ENCODE assay signal across 20 cellular contexts in the genomic region with DNA sequence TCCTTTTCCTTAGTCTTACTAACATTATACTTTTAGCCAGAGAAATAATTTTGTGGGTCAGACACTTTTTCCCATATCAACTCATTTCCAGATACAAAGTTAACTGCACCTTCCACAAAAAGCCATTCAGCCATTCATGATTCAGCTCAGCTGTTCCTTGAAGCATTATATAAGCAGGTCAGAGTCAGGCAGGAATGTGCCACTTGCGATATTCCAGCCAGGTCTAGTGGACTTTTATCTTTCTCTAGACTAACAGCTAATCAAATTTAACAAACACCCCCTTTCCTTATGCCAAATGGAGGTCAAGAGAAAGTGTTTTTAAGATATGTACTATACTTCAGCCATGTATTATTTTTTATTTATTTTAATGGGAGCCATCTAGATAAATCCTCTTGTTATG.
DNase-seq lines count a peak whose midpoint lies in the region; ATAC-seq, FAIRE-seq and TF ChIP-seq lines count a peak whose summit lies in the region.
"Had no signal": no experiment of that assay in that cellular context is flagged by ENCODE, and none has a peak within 500 bp of the region (broad histone marks: within the 10 kb centered on the region; RNA-seq: fewer than 3 reads in every experiment).

No MANE protein-coding gene starts in this region.

- no peak overlapping the region for H4K12ac ChIP-seq in trophoblast cell (ENCODE audit: low read depth, low read length)

- DNase-seq in cerebellum (ENCODE audit: low spot score) (peak; percentile 62), kidney tubule cell (ENCODE audit: low spot score) (peak; percentile 14), trophoblast cell (peak; percentile 7 to 53), pancreas (no peak), NCI-H2081 (lab: John Stamatoyannopoulos, UW) (no peak), uterus (no peak)
- no peak for DNase-seq in activated CD8-positive, alpha-beta memory T cell treated with anti-CD3 and anti-CD28 coated beads, Interleukin-2, amount 10 ng/mL, durations not matched to agents 7 days and 5 days
- DNase-seq: ACHN; BE2C; CD4-positive, CD25-positive, alpha-beta regulatory T cell; CD8-positive, alpha-beta memory T cell; COR-L47; GDM1; GOT3; H7 had no signal

- no peak overlapping the region for H2BK120ac ChIP-seq in trophoblast cell (ENCODE audit: insufficient read depth, low read length, poor library complexity)

- H3K4me3 ChIP-seq in trophoblast cell (ENCODE audit: low read depth, low read length) (no peak overlapping the region), pancreas (no peak overlapping the region), uterus (no peak overlapping the region)

- H3K9me3 ChIP-seq in trophoblast cell (ENCODE audit: insufficient read depth, low read depth, low read length) (no peaks in the 10 kb centered on the region), pancreas (no peaks in the 10 kb centered on the region), uterus (no peaks in the 10 kb centered on the region)
- H3K9me3 ChIP-seq: BE2C had no signal

- no peak overlapping the region for H3K23ac ChIP-seq in trophoblast cell (ENCODE audit: low read length)

- ATAC-seq in pancreas, result no peak
- ATAC-seq in activated CD8-positive, alpha-beta memory T cell treated with anti-CD3 and anti-CD28 coated beads, Interleukin-2, amount 10 ng/mL, durations not matched to agents 7 days and 5 days, result no peak
- ATAC-seq: HCT116, HepG2 had no signal

- CTCF ChIA-PET in activated CD8-positive, alpha-beta memory T cell treated with anti-CD3 and anti-CD28 coated beads, Interleukin-2, amount 10 ng/mL, durations not matched to agents 7 days and 5 days (lab: Charles Lee), result no interaction called here

- no CpG with 5 or more reads among the region's 1 CpG for WGBS in trophoblast cell (ENCODE audit: extremely low coverage, insufficient coverage, insufficient read length)
- 3 to 6% methylated on average over 1 of the region's 1 CpG for WGBS in pancreas, 2 donors

- no peak overlapping the region for H3K18ac ChIP-seq in trophoblast cell (ENCODE audit: low read length)

- no peak overlapping the region for H2BK5ac ChIP-seq in trophoblast cell (ENCODE audit: low read depth, low read length, poor library complexity)

- FAIRE-seq in pancreas (lab: Jason Lieb, UNC), result no peak
- FAIRE-seq: A204.1, D721Med, HepG2 had no signal

- no peak overlapping the region for H3K4me2 ChIP-seq in trophoblast cell (ENCODE audit: low read length)

- no peak overlapping the region for H3K4me3 Mint-ChIP-seq in activated CD8-positive, alpha-beta memory T cell treated with anti-CD3 and anti-CD28 coated beads, Interleukin-2, amount 10 ng/mL, durations not matched to agents 7 days and 5 days
- H3K4me3 Mint-ChIP-seq: CD4-positive, CD25-positive, alpha-beta regulatory T cell; CD8-positive, alpha-beta memory T cell; IgD-negative memory B cell had no signal

- H3K27me3 Mint-ChIP-seq in activated CD8-positive, alpha-beta memory T cell treated with anti-CD3 and anti-CD28 coated beads, Interleukin-2, amount 10 ng/mL, durations not matched to agents 7 days and 5 days, result no peaks in the 10 kb centered on the region
- H3K27me3 Mint-ChIP-seq: CD4-positive, CD25-positive, alpha-beta regulatory T cell had no signal

- no peak overlapping the region for H4K91ac ChIP-seq in trophoblast cell (ENCODE audit: low read depth, low read length)

- TF ChIP-seq CTCF in pancreas (IDR thresholded peaks at IDR 0.05) (no peak), uterus (IDR thresholded peaks at IDR 0.05) (no peak)

- H3K4me1 Mint-ChIP-seq in activated CD8-positive, alpha-beta memory T cell treated with anti-CD3 and anti-CD28 coated beads, Interleukin-2, amount 10 ng/mL, durations not matched to agents 7 days and 5 days, result no peaks in the 10 kb centered on the region
- H3K4me1 Mint-ChIP-seq: CD4-positive, CD25-positive, alpha-beta regulatory T cell; CD8-positive, alpha-beta memory T cell; IgD-negative memory B cell had no signal

- no peaks in the 10 kb centered on the region for H3K36me3 Mint-ChIP-seq in activated CD8-positive, alpha-beta memory T cell treated with anti-CD3 and anti-CD28 coated beads, Interleukin-2, amount 10 ng/mL, durations not matched to agents 7 days and 5 days
- H3K36me3 Mint-ChIP-seq: CD4-positive, CD25-positive, alpha-beta regulatory T cell; CD8-positive, alpha-beta memory T cell; IgD-negative memory B cell had no signal

- H3K27ac Mint-ChIP-seq in activated CD8-positive, alpha-beta memory T cell treated with anti-CD3 and anti-CD28 coated beads, Interleukin-2, amount 10 ng/mL, durations not matched to agents 7 days and 5 days, result no peak overlapping the region
- H3K27ac Mint-ChIP-seq: CD4-positive, CD25-positive, alpha-beta regulatory T cell; CD8-positive, alpha-beta memory T cell; IgD-negative memory B cell had no signal

- H3K9ac ChIP-seq in trophoblast cell (ENCODE audit: low read length), result no peak overlapping the region

- H3K79me2 ChIP-seq in trophoblast cell (ENCODE audit: control insufficient read depth, insufficient read depth, low read length, poor library complexity), result peaks cover 5% of the 10 kb centered on the region

- H3K4ac ChIP-seq in trophoblast cell (ENCODE audit: low read depth, low read length), result no peak overlapping the region

- H2AK5ac ChIP-seq in trophoblast cell (ENCODE audit: low read length), result no peak overlapping the region

- H3K27me3 ChIP-seq in trophoblast cell (ENCODE audit: insufficient read depth, low read length) (no peaks in the 10 kb centered on the region), pancreas (no peaks in the 10 kb centered on the region), uterus (no peaks in the 10 kb centered on the region)
- H3K27me3 ChIP-seq: BE2C had no signal

- no peak overlapping the region for H4K8ac ChIP-seq in trophoblast cell (ENCODE audit: low read depth, low read length)

- intact Hi-C loops in pancreas (cut with DNase I) (no loop called here), uterus (cut with DNase I; ENCODE audit: low total_unique reads) (no loop called here)

- H3K4me1 ChIP-seq in trophoblast cell (ENCODE audit: control insufficient read depth in 1 of 2, insufficient read depth in 2 of 2, low read length in 2 of 2) (peaks cover 5 to 10% of the 10 kb centered on the region in 2 experiments), pancreas (no peaks in the 10 kb centered on the region), uterus (no peaks in the 10 kb centered on the region)
- H3K4me1 ChIP-seq: BE2C had no signal

- H3K14ac ChIP-seq in trophoblast cell (ENCODE audit: low read length), result no peak overlapping the region

- no peaks in the 10 kb centered on the region for H3K9me3 Mint-ChIP-seq in activated CD8-positive, alpha-beta memory T cell treated with anti-CD3 and anti-CD28 coated beads, Interleukin-2, amount 10 ng/mL, durations not matched to agents 7 days and 5 days (ENCODE audit: low read depth)
- H3K9me3 Mint-ChIP-seq: CD8-positive, alpha-beta memory T cell; IgD-negative memory B cell had no signal

- H2BK12ac ChIP-seq in trophoblast cell (ENCODE audit: low read length), result no peak overlapping the region

- H3K36me3 ChIP-seq in trophoblast cell (ENCODE audit: control insufficient read depth in 1 of 2, insufficient read depth in 2 of 2, low read length in 2 of 2), result peaks cover 0 to 2% of the 10 kb centered on the region in 2 experiments
- H3K36me3 ChIP-seq in pancreas, result no peaks in the 10 kb centered on the region
- H3K36me3 ChIP-seq in uterus, result no peaks in the 10 kb centered on the region
- H3K36me3 ChIP-seq: BE2C had no signal

- peak overlapping the region; percentile 76 for H3K27ac ChIP-seq in trophoblast cell (ENCODE audit: low read depth, low read length)
- no peak overlapping the region for H3K27ac ChIP-seq in pancreas
- H3K27ac ChIP-seq in uterus, result no peak overlapping the region

- no peak for TF ChIP-seq POLR2A in uterus (IDR thresholded peaks at IDR 0.05)

- H3K79me1 ChIP-seq in trophoblast cell (ENCODE audit: low read length), result peaks cover 12% of the 10 kb centered on the region

- no peak overlapping the region for H2AFZ ChIP-seq in trophoblast cell (ENCODE audit: insufficient read depth, low read length, poor library complexity)

Comparison
In these comparisons a context has a peak if more than half of its experiments do, and no peak if none do; other contexts are left out.
1. DNase-seq: peak in cerebellum (single experiment), kidney tubule cell (single experiment) and trophoblast cell (2 of 2); none in pancreas (0 of 6), activated CD8-positive, alpha-beta memory T cell treated with anti-CD3 and anti-CD28 coated beads, Interleukin-2, amount 10 ng/mL, durations not matched to agents 7 days and 5 days (single experiment), NCI-H2081 (0 of 2) and uterus (0 of 2).